In genomic region chr2:32362997-32363396, GRCh38 we compare ENCODE assay signal across 1 cellular context.
TF ChIP-seq lines count a peak whose summit lies in the region.

No MANE protein-coding gene starts in this region.

TF ChIP-seq in HepG2, 621 proteins besides CTCF, POLR2A, EP300 and RAD21:
- TF ChIP-seq ZNF770 (CRISPR knock-in tag; IDR thresholded peaks at IDR 0.05): peak; percentile 92
- TF ChIP-seq POGZ (CRISPR knock-in tag; IDR thresholded peaks at IDR 0.05): peak; percentile 53
- TF ChIP-seq ZNF572 (CRISPR knock-in tag; IDR thresholded peaks at IDR 0.05): 0 out of 2 replicates have a peak, but pooled peaks have one; percentile 27
- 0 out of 2 replicates have a peak, but pooled peaks have one; percentile 42 for TF ChIP-seq ZNF543 (CRISPR knock-in tag; IDR thresholded peaks at IDR 0.05)
- peak; percentile 88 for TF ChIP-seq ZNF460 (CRISPR knock-in tag; IDR thresholded peaks at IDR 0.05; ENCODE audit: borderline replicate concordance)
- peak; percentile 83 for TF ChIP-seq ZMYM3 (CRISPR knock-in tag; IDR thresholded peaks at IDR 0.05)
- TF ChIP-seq ZNF121 (CRISPR knock-in tag; IDR thresholded peaks at IDR 0.05): peak; percentile 77
- TF ChIP-seq SALL1 (CRISPR knock-in tag; IDR thresholded peaks at IDR 0.05): 0 out of 2 replicates have a peak, but pooled peaks have one; percentile 19
